Comparison of ENCODE assay signal across 22 cellular contexts in the genomic region with DNA sequence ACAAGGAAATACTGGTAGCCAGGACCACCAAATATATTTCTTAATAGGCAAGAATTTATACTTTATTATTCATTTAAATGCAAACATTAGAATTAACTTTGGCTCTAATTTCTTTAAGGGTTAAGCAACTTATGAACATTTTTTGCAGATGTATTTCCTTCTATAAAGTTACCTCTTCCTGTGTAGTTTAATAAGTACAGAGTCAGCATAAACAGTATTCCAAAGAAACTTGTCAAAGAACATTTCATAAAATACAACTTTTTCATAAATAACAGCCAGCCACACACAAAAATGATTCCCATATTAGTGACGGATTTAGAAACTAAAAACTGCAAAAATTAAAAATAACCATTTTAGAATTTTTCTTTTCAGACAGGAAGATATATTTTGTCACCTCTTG.
DNase-seq lines count a peak whose midpoint lies in the region; ATAC-seq, FAIRE-seq and TF ChIP-seq lines count a peak whose summit lies in the region.
"Had no signal": no experiment of that assay in that cellular context is flagged by ENCODE, and none has a peak within 500 bp of the region (broad histone marks: within the 10 kb centered on the region; RNA-seq: fewer than 3 reads in every experiment).

No MANE protein-coding gene starts in this region.

- H3K4me3 ChIP-seq in A549 (no peak overlapping the region), IMR-90 (ENCODE audit: insufficient read depth, low read depth, low read length) (no peak overlapping the region), K562 (no peak overlapping the region)
- H3K4me3 ChIP-seq: BLaER1 treated with 17β-estradiol and CSF1 and Interleukin-3, amounts not matched to agents 10 nM and 100 nM had no signal

- no peak overlapping the region for H2AFZ ChIP-seq in IMR-90 (replicated peaks; ENCODE audit: low read length, poor library complexity)
- no peak overlapping the region for H2AFZ ChIP-seq in K562 (ENCODE audit: low read depth, low read length)

- no peak overlapping the region for H2BK15ac ChIP-seq in IMR-90 (ENCODE audit: low read depth, low read length)

- no peaks in the 10 kb centered on the region for H3K27me3 Mint-ChIP-seq in naive thymus-derived CD8-positive, alpha-beta T cell
- H3K27me3 Mint-ChIP-seq: B cell; CD4-positive, alpha-beta T cell had no signal

- TF ChIP-seq EP300 in A549 (IDR thresholded peaks at IDR 0.05) (no peak), K562 (IDR thresholded peaks at IDR 0.05; ENCODE audit: low read length) (no peak)

- H4K20me1 ChIP-seq in IMR-90 (ENCODE audit: insufficient read depth, low read length) (no peaks in the 10 kb centered on the region), K562 (replicated peaks; ENCODE audit: control insufficient read depth, insufficient read depth, low read length) (no peaks in the 10 kb centered on the region)
- H4K20me1 ChIP-seq: BLaER1 treated with 17β-estradiol and CSF1 and Interleukin-3, amounts not matched to agents 10 nM and 100 nM had no signal

- no peak overlapping the region for H3K56ac ChIP-seq in IMR-90 (ENCODE audit: extremely low read depth, insufficient read depth, low read length)

- H3K14ac ChIP-seq in IMR-90 (replicated peaks; ENCODE audit: low read depth, low read length), result no peak overlapping the region

- no peak overlapping the region for H2BK20ac ChIP-seq in IMR-90 (ENCODE audit: low read depth, low read length)

- H3K36me3 Mint-ChIP-seq in naive thymus-derived CD8-positive, alpha-beta T cell, result no peaks in the 10 kb centered on the region
- H3K36me3 Mint-ChIP-seq: CD8-positive, alpha-beta T cell had no signal

- TF ChIP-seq RAD21 in A549 (conservative IDR thresholded peaks at IDR 0.05 in 1 of 2, IDR thresholded peaks at IDR 0.05 in 1 of 2), result no peak
- TF ChIP-seq RAD21 in IMR-90 (IDR thresholded peaks at IDR 0.05; ENCODE audit: low read length), result no peak
- no peak for TF ChIP-seq RAD21 in K562 (CRISPR knock-in tag; conservative IDR thresholded peaks at IDR 0.05 in 1 of 2, IDR thresholded peaks at IDR 0.05 in 1 of 2)

- H3K79me2 ChIP-seq in K562 (ENCODE audit: control insufficient read depth, insufficient read depth, low read length), result no peaks in the 10 kb centered on the region

- no peaks in the 10 kb centered on the region for H3K36me3 ChIP-seq in IMR-90 (ENCODE audit: control insufficient read depth, insufficient read depth, low read length)
- no peaks in the 10 kb centered on the region for H3K36me3 ChIP-seq in K562 (ENCODE audit: control insufficient read depth, insufficient read depth, low read length)
- H3K36me3 ChIP-seq: BLaER1 treated with 17β-estradiol and CSF1 and Interleukin-3, amounts not matched to agents 10 nM and 100 nM had no signal

- no peaks in the 10 kb centered on the region for H3K4me1 ChIP-seq in A549
- no peaks in the 10 kb centered on the region for H3K4me1 ChIP-seq in IMR-90 (ENCODE audit: control insufficient read depth, insufficient read depth, low read length)
- H3K4me1 ChIP-seq in K562 (replicated peaks in 1 of 2; ENCODE audit: control insufficient read depth in 2 of 2, insufficient read depth in 2 of 2, low read length in 2 of 2), result no peaks in the 10 kb centered on the region
- H3K4me1 ChIP-seq: BLaER1 treated with 17β-estradiol and CSF1 and Interleukin-3, amounts not matched to agents 10 nM and 100 nM; Caco-2 had no signal

- no peak overlapping the region for H4K91ac ChIP-seq in IMR-90 (ENCODE audit: insufficient read depth, low read depth, low read length)

- no peak overlapping the region for H4K5ac ChIP-seq in IMR-90 (ENCODE audit: low read depth, low read length)

- H3K27ac Mint-ChIP-seq in naive thymus-derived CD8-positive, alpha-beta T cell, result no peak overlapping the region
- H3K27ac Mint-ChIP-seq: B cell; CD4-positive, alpha-beta T cell; CD8-positive, alpha-beta T cell had no signal

- DNase-seq in A549 (ENCODE audit: low read depth in 1 of 2, low spot score in 1 of 2) (no peak), IMR-90 (no peak), K562 (ENCODE audit: extremely low read depth in 1 of 4, low spot score in 3 of 4) (no peak), HT-29 (ENCODE audit: low spot score) (no peak), NCI-H82 treated with DMSO at 0.1 percent for 48 hours (lab: John Stamatoyannopoulos, UW; ENCODE audit: unreplicated experiment) (no peak)
- DNase-seq in naive thymus-derived CD8-positive, alpha-beta T cell, result no peak
- DNase-seq: 8988T; AML-193; Caco-2; Calu3; CD4-positive, alpha-beta T cell; CD8-positive, alpha-beta T cell; DMS79 treated with DMSO at 0.1 percent for 48 hours; GF-D8 had no signal

- H3K4me2 ChIP-seq in A549, result no peak overlapping the region
- no peak overlapping the region for H3K4me2 ChIP-seq in IMR-90 (ENCODE audit: low read depth, low read length)
- no peak overlapping the region for H3K4me2 ChIP-seq in K562 (ENCODE audit: insufficient read depth, low read length)
- H3K4me2 ChIP-seq: BLaER1 treated with 17β-estradiol and CSF1 and Interleukin-3, amounts not matched to agents 10 nM and 100 nM had no signal

- no peak overlapping the region for H2BK120ac ChIP-seq in IMR-90 (ENCODE audit: low read depth, low read length)

- peaks cover 0 to 9% (median 7%) of the 10 kb centered on the region in 9 donors for H3K9me3 Mint-ChIP-seq in naive thymus-derived CD8-positive, alpha-beta T cell

- H3K27ac ChIP-seq in A549, result no peak overlapping the region
- H3K27ac ChIP-seq in IMR-90 (ENCODE audit: insufficient read depth, low read length), result no peak overlapping the region
- no peak overlapping the region for H3K27ac ChIP-seq in K562 (ENCODE audit: extremely low read depth, low read depth, low read length)
- H3K27ac ChIP-seq: BLaER1 treated with 17β-estradiol and CSF1 and Interleukin-3, amounts not matched to agents 10 nM and 100 nM; C4-2B had no signal

- H3K27me3 ChIP-seq in IMR-90 (ENCODE audit: control insufficient read depth, insufficient read depth, low read length) (no peaks in the 10 kb centered on the region), K562 (ENCODE audit: control insufficient read depth in 2 of 2, insufficient read depth in 2 of 2, low read length in 2 of 2) (no peaks in the 10 kb centered on the region)
- H3K27me3 ChIP-seq: BLaER1 treated with 17β-estradiol and CSF1 and Interleukin-3, amounts not matched to agents 10 nM and 100 nM had no signal

- dilution Hi-C loops in IMR-90 (cut with HindIII; ENCODE audit: low sequenced_read_pairs, unreplicated experiment), result no loop called here

- POLR2A ChIA-PET in A549 (lab: Yijun Ruan, JAX), result no interaction called here
- POLR2A ChIA-PET in IMR-90 (lab: Charles Lee; ENCODE audit: unreplicated experiment), result no interaction called here
- POLR2A ChIA-PET in K562 (lab: Yijun Ruan, JAX), result no interaction called here
- POLR2A ChIA-PET in naive thymus-derived CD8-positive, alpha-beta T cell (lab: Charles Lee), result no interaction called here

- in situ Hi-C loops in IMR-90 (cut with MboI; ENCODE audit: low sequenced_read_pairs) (no loop called here), K562 (cut with MboI) (no loop called here)

- no peak overlapping the region for H2AK5ac ChIP-seq in IMR-90 (ENCODE audit: low read depth, low read length)

- H3K4me3 Mint-ChIP-seq in naive thymus-derived CD8-positive, alpha-beta T cell, result no peak overlapping the region
- H3K4me3 Mint-ChIP-seq: B cell; CD4-positive, alpha-beta T cell; CD8-positive, alpha-beta T cell had no signal

- no peaks in the 10 kb centered on the region for H3K79me1 ChIP-seq in IMR-90 (ENCODE audit: low read depth in 1 of 2, low read length in 2 of 2)

- H4K8ac ChIP-seq in IMR-90 (ENCODE audit: low read depth in 2 of 2, low read length in 2 of 2), result no peak overlapping the region

- TF ChIP-seq CTCF in A549 (IDR thresholded peaks at IDR 0.05) (no peak), IMR-90 (conservative IDR thresholded peaks at IDR 0.05; ENCODE audit: low read depth, low read length) (no peak), K562 (IDR thresholded peaks at IDR 0.05 in 2 of 3, conservative IDR thresholded peaks at IDR 0.05 in 1 of 3; ENCODE audit: insufficient read depth in 2 of 3, low read depth in 1 of 3, low read length in 3 of 3) (no peak)

- BruUV-seq in IMR-90 (replicated peaks; lab: Mats Ljungman, UMichigan) (no TSS peak), K562 (replicated peaks; lab: Mats Ljungman, UMichigan) (no TSS peak)

- FAIRE-seq in A549 (lab: Jason Lieb, UNC) (no peak), K562 (lab: Jason Lieb, UNC) (no peak)
- FAIRE-seq: A204.1, D721Med, G401.6, GM12891, GM19239 had no signal

- H3K4me1 Mint-ChIP-seq in naive thymus-derived CD8-positive, alpha-beta T cell, result no peaks in the 10 kb centered on the region
- H3K4me1 Mint-ChIP-seq: B cell had no signal

- no peak overlapping the region for H2AK9ac ChIP-seq in IMR-90 (replicated peaks; ENCODE audit: low read depth, low read length, poor library complexity)

- CTCF ChIA-PET in A549 (lab: Yijun Ruan, JAX) (no interaction called here), IMR-90 (lab: Yijun Ruan, JAX) (no interaction called here), K562 (lab: Yijun Ruan, JAX; ENCODE audit: low intra/inter-chr PET ratio) (no interaction called here)

- intact Hi-C loops in IMR-90 (cut with micrococcal nuclease), result no loop called here
- intact Hi-C loops in K562 (cut with micrococcal nuclease), result no loop called here

- H3K18ac ChIP-seq in IMR-90 (ENCODE audit: low read depth, low read length), result no peak overlapping the region

- H3K4ac ChIP-seq in IMR-90 (ENCODE audit: low read depth, low read length), result no peak overlapping the region

- H3K9me3 ChIP-seq in A549, result peaks cover 11% of the 10 kb centered on the region; the same call in 1 of the 3 replicates
- H3K9me3 ChIP-seq in IMR-90 (ENCODE audit: control insufficient read depth, insufficient read depth, low read length), result peaks cover 4% of the 10 kb centered on the region
- H3K9me3 ChIP-seq in K562 (replicated peaks; ENCODE audit: control insufficient read depth, insufficient read depth, low read depth, low read length), result peaks cover 2% of the 10 kb centered on the region; the same call in 1 of the 2 replicates

- 0 out of 2 replicates have a peak, but pooled peaks cover 3% of the 10 kb centered on the region for H3K9me1 ChIP-seq in IMR-90 (ENCODE audit: insufficient read depth, low read length)
- no peaks in the 10 kb centered on the region for H3K9me1 ChIP-seq in K562 (ENCODE audit: control insufficient read depth, insufficient read depth, low read length)

- H3K9ac ChIP-seq in IMR-90 (ENCODE audit: low read depth, low read length), result no peak overlapping the region
- H3K9ac ChIP-seq in K562 (ENCODE audit: insufficient read depth in 1 of 2, low read depth in 2 of 2, low read length in 2 of 2), result no peak overlapping the region
- H3K9ac ChIP-seq: BLaER1 treated with 17β-estradiol and CSF1 and Interleukin-3, amounts not matched to agents 10 nM and 100 nM had no signal

- ATAC-seq in A549 (no peak), IMR-90 (ENCODE audit: low read depth) (no peak), K562 (no peak)
- ATAC-seq in naive thymus-derived CD8-positive, alpha-beta T cell, result no peak
- ATAC-seq: CD8-positive, alpha-beta T cell had no signal

- whole genome bisulfite sequencing in A549 (ENCODE audit: missing lambda C conversion rate), result 33% methylated on average over 1 of the region's 1 CpG
- no CpG with 5 or more reads among the region's 1 CpG for WGBS in IMR-90 (ENCODE audit: extremely low coverage in 2 of 2, insufficient read length in 1 of 2), 2 experiments
- 0% methylated on average over 1 of the region's 1 CpG for WGBS in K562 (ENCODE audit: insufficient coverage, low coverage, missing lambda C conversion rate)

- H3K23ac ChIP-seq in IMR-90 (ENCODE audit: low read depth, low read length), result no peak overlapping the region

- no peak overlapping the region for H2BK5ac ChIP-seq in IMR-90 (ENCODE audit: low read depth, low read length, poor library complexity, severe bottlenecking)

- TF ChIP-seq POLR2A in A549 (IDR thresholded peaks at IDR 0.05; ENCODE audit: low read length) (no peak), IMR-90 (IDR thresholded peaks at IDR 0.05; ENCODE audit: low read depth, low read length) (no peak), K562 (conservative IDR thresholded peaks at IDR 0.05) (no peak)

Comparison
In these comparisons a context has a peak if more than half of its experiments do, and no peak if none do; other contexts are left out.
1. Of the 35 proteins assayed by ChIP-seq in both K562 and A549: peak only in K562: none; only in A549: MAFK; in both: none; in neither: 34.